In the genomic region with DNA sequence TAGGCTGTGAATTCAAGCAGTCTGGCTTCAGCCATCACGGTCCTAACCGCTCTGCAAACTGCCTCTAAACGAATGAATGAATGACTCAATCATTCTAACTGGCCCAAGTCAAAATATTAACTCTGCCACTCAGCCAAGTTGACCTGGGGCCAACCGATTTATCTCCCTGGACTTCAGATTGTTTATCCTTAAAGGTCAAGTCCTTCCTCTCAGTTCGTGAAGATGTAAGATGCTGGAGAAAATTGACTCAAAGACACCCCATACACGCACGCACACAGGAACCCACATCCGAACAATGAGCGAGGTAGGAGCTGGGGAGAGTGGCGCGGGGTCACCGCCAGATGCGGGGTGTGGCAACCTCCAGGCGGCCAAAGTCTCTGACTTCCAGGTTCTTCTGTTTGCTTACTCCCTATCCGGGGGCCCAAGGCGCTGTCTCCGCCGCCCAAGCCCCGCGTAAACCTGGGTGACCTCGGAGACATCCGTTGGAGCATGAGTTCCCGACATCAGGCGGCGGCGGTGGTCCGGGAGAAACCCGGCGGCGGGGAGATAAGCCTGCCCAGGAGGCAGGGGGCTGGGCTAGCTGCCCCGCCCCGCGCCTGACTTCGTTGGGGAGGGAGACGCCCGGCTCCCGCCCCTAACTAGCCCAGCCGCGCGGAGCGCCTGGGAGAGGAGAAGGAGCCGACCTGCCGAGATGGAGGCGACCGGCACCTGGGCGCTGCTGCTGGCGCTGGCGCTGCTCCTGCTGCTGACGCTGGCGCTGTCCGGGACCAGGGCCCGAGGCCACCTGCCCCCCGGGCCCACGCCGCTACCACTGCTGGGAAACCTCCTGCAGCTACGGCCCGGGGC, we compare ENCODE assay signal across 8 cellular contexts. TPM values are rescaled to one million over a fixed set of nuclear protein-coding genes. Genes with fewer than 3 reads are reported as not detected.
A peak's percentile ranks its signal among the peaks of the same experiment; 100 is the strongest.
DNase-seq lines count a peak whose midpoint lies in the region; ATAC-seq, FAIRE-seq and TF ChIP-seq lines count a peak whose summit lies in the region.

A gene with protein sequence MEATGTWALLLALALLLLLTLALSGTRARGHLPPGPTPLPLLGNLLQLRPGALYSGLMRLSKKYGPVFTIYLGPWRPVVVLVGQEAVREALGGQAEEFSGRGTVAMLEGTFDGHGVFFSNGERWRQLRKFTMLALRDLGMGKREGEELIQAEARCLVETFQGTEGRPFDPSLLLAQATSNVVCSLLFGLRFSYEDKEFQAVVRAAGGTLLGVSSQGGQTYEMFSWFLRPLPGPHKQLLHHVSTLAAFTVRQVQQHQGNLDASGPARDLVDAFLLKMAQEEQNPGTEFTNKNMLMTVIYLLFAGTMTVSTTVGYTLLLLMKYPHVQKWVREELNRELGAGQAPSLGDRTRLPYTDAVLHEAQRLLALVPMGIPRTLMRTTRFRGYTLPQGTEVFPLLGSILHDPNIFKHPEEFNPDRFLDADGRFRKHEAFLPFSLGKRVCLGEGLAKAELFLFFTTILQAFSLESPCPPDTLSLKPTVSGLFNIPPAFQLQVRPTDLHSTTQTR (plus strand): TSS at position 646 of the 846 bp plus-strand sequence. CDS start 46 bp downstream, at position 692.

- no peak for FAIRE-seq in GM19239 (lab: Jason Lieb, UNC)

- no peak for TF ChIP-seq CTCF in PC-9 (conservative IDR thresholded peaks at IDR 0.05)

- no peaks in the 10 kb centered on the region for H3K9me3 ChIP-seq in PC-9 (ENCODE audit: insufficient read depth, low read depth)

- intact Hi-C loops in PC-9 (cut with micrococcal nuclease; ENCODE audit: unreplicated experiment): no loop called here

- peak within 1 kb of the TSS; percentile 81 for H3K4me2 ChIP-seq in PC-9

- no peaks in the 10 kb centered on the region for H4K20me1 ChIP-seq in PC-9 (ENCODE audit: insufficient read depth)

- H3K4me1 Mint-ChIP-seq in effector memory CD8-positive, alpha-beta T cell (ENCODE audit: low read depth in 2 of 2): peaks cover 0 to 12% of the 10 kb centered on the region in 2 donors
- H3K4me1 Mint-ChIP-seq in naive thymus-derived CD8-positive, alpha-beta T cell: peaks cover 11 to 22% (median 15%) of the 10 kb centered on the region in 4 donors

- peak within 1 kb of the TSS in 1 of 2 donors; percentile 22 for H3K4me3 Mint-ChIP-seq in effector memory CD8-positive, alpha-beta T cell
- H3K4me3 Mint-ChIP-seq in naive thymus-derived CD8-positive, alpha-beta T cell: peak within 1 kb of the TSS in 9 of 10 donors; percentile 19 to 72 (median 52)

- no peak within 1 kb of the TSS for H3K27ac ChIP-seq in PC-9

- H3K27ac Mint-ChIP-seq in effector memory CD8-positive, alpha-beta T cell: peak within 1 kb of the TSS in 1 of 2 donors; percentile 24
- H3K27ac Mint-ChIP-seq in naive thymus-derived CD8-positive, alpha-beta T cell: peak within 1 kb of the TSS in 3 of 10 donors; percentile 60 to 85 (median 81)

- H3K4me1 ChIP-seq in PC-9 (replicated peaks; ENCODE audit: insufficient read depth): peaks cover 18% of the 10 kb centered on the region

- peak; percentile 86 for DNase-seq in Caki2 (ENCODE audit: low read depth)
- DNase-seq in PC-9: peak in 1 of 2 experiments; percentile 60
- DNase-seq in effector memory CD8-positive, alpha-beta T cell: no peak
- DNase-seq in naive thymus-derived CD8-positive, alpha-beta T cell: peak in 2 of 10 donors; percentile 14 to 21
- DNase-seq in dedifferentiated amniotic fluid mesenchymal stem cell (ENCODE audit: extremely low spot score): no peak
- no peak for DNase-seq in GM19239 (ENCODE audit: insufficient read length, low spot score)
- DNase-seq in Ammon's horn (ENCODE audit: low spot score): no peak
- DNase-seq in NCI-H524 treated with DMSO at 0.1 percent for 48 hours (lab: John Stamatoyannopoulos, UW): no peak

- no peaks in the 10 kb centered on the region for H3F3A ChIP-seq in PC-9 (ENCODE audit: insufficient read depth, low read depth)

- BruUV-seq in PC-9 (replicated peaks; lab: Mats Ljungman, UMichigan): no TSS peak

- in situ Hi-C loops in Caki2 (cut with HindIII; ENCODE audit: low pct_unique_long_range_greater_than_20kb, low sequenced_read_pairs): no loop called here

- H3K36me3 Mint-ChIP-seq in effector memory CD8-positive, alpha-beta T cell (ENCODE audit: insufficient read depth): no peaks in the 10 kb centered on the region
- peaks cover 0 to 6% (median 0%) of the 10 kb centered on the region in 3 donors for H3K36me3 Mint-ChIP-seq in naive thymus-derived CD8-positive, alpha-beta T cell

- ATAC-seq in effector memory CD8-positive, alpha-beta T cell (replicated peaks): peak; percentile 42
- peak; percentile 68 to 72 for ATAC-seq in naive thymus-derived CD8-positive, alpha-beta T cell

- H3K27me3 Mint-ChIP-seq in effector memory CD8-positive, alpha-beta T cell: peaks cover 59 to 86% of the 10 kb centered on the region in 2 donors
- H3K27me3 Mint-ChIP-seq in naive thymus-derived CD8-positive, alpha-beta T cell: peaks cover 28 to 78% (median 38%) of the 10 kb centered on the region in 5 donors

- H3K9me2 ChIP-seq in PC-9 (ENCODE audit: insufficient read depth): no peaks in the 10 kb centered on the region

- POLR2A ChIA-PET in PC-9 (lab: Charles Lee; ENCODE audit: unreplicated experiment): interaction anchor here (0.6 kb wide), 2 partner anchors 415 to 583 kb away, joined by 4 to 6 read pairs; a partner anchor contains a TSS
- POLR2A ChIA-PET in naive thymus-derived CD8-positive, alpha-beta T cell (lab: Charles Lee): no interaction called here

- H3K79me2 ChIP-seq in PC-9 (ENCODE audit: low read depth): no peaks in the 10 kb centered on the region

- no peaks in the 10 kb centered on the region for H3K27me3 ChIP-seq in PC-9 (ENCODE audit: insufficient read depth, low read depth)

- H3K4me3 ChIP-seq in PC-9: peak within 1 kb of the TSS; percentile 60

- CTCF ChIA-PET in PC-9 (lab: Charles Lee): interaction anchor here (1.0 kb wide), 1 partner anchor 48 kb away, joined by 3 read pairs; no protein-coding TSS in a partner anchor

- no peaks in the 10 kb centered on the region for H3K36me3 ChIP-seq in PC-9 (ENCODE audit: low read depth)

- H3K9me3 Mint-ChIP-seq in effector memory CD8-positive, alpha-beta T cell: no peaks in the 10 kb centered on the region
- H3K9me3 Mint-ChIP-seq in naive thymus-derived CD8-positive, alpha-beta T cell: no peaks in the 10 kb centered on the region

- peak within 1 kb of the TSS; percentile 80 for H2AFZ ChIP-seq in PC-9

RNA-seq across cellular contexts. Expression of the gene that starts here (rescaled TPM):
- 10.6 and 40.2 TPM in 2 replicates for total RNA-seq in Caki2 (2014; rRNA removed; shearing (Covaris generic); ENCODE audit: low replicate concordance)
- 6.8 and 14.9 TPM in 2 replicates for total RNA-seq in PC-9 (2021)
- total RNA-seq in naive thymus-derived CD8-positive, alpha-beta T cell: not detected
- not detected for polyA plus RNA-seq in naive thymus-derived CD8-positive, alpha-beta T cell

Comparison
In these comparisons a context has a peak if more than half of its experiments do, and no peak if none do; other contexts are left out.
1. Peak in ATAC-seq in naive thymus-derived CD8-positive, alpha-beta T cell; RNA of the gene not detected or under 1 TPM.